Comparison of ENCODE assay signal across 7 cellular contexts in the genomic region with DNA sequence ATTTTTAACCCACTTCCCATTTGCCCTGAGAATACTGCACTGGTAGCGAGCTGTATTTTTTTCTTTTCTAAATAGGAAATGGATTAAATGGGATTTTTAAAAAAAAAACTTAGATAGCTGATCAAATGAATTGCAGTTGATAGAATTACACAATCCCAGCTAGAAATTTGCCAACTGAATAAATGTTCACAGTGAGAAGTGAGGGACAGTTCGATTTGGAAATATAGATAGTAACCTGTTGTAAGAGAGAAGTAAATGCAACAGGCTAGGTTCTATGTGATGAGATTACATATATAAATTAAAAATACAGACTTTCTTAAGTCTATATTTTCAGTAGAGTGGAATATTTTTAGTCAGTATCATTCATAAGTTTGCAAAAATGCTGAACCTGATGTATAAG. TPM values are rescaled to one million over a fixed set of nuclear protein-coding genes. Genes with fewer than 3 reads are reported as not detected.
"Had no signal": no experiment of that assay in that cellular context is flagged by ENCODE, and none has a peak within 500 bp of the region (broad histone marks: within the 10 kb centered on the region; RNA-seq: fewer than 3 reads in every experiment).

No MANE protein-coding gene starts in this region.

- DNase-seq: H9, HCEC 1CT, HFFc6, IMR-90 had no signal

- H3K27ac ChIP-seq: HL-60 had no signal

- ATAC-seq: GM23338, K562 had no signal

- H3K4me3 ChIP-seq: GM23338, K562 had no signal

RNA-seq across cellular contexts. Expression of a gene that starts 48.1 kb away (rescaled TPM):
- total RNA-seq: GM23338, HFFc6, IMR-90, K562 had no signal
